Comparison of ENCODE assay signal across 8 cellular contexts in genomic region chr3:114454592-114455251, GRCh38.
DNase-seq lines count a peak whose midpoint lies in the region; ATAC-seq and TF ChIP-seq lines count a peak whose summit lies in the region.

No MANE protein-coding gene starts in this region.

- no peaks in the 10 kb centered on the region for H3K9me3 Mint-ChIP-seq in CD4-positive, alpha-beta T cell

- POLR2A ChIA-PET in CD4-positive, alpha-beta T cell (lab: Charles Lee), result no interaction called here

- H3K4me3 ChIP-seq in coronary artery, result peak overlapping the region; percentile 71
- no peak overlapping the region for H3K4me3 ChIP-seq in mucosa of descending colon

- H3K36me3 Mint-ChIP-seq in CD4-positive, alpha-beta T cell (ENCODE audit: low read depth), result no peaks in the 10 kb centered on the region

- intact Hi-C loops in mucosa of descending colon (cut with DNase I, micrococcal nuclease), result no loop called here
- intact Hi-C loops in CD4-positive, alpha-beta T cell (cut with DNase I, micrococcal nuclease), result no loop called here

- peaks cover 17% of the 10 kb centered on the region for H3K4me1 Mint-ChIP-seq in CD4-positive, alpha-beta T cell (ENCODE audit: low read depth)

- no peaks in the 10 kb centered on the region for H3K4me1 ChIP-seq in mucosa of descending colon (ENCODE audit: low read depth)

- peak; percentile 12 for ATAC-seq in mucosa of descending colon
- no peak for ATAC-seq in CD4-positive, alpha-beta T cell (ENCODE audit: poor library complexity)
- no peak for ATAC-seq in HG03039 (IDR thresholded peaks at IDR 0.05; ENCODE audit: unreplicated experiment)
- ATAC-seq in GM18909 (IDR thresholded peaks at IDR 0.05; ENCODE audit: poor library complexity, unreplicated experiment), result no peak

- H3K27me3 Mint-ChIP-seq in CD4-positive, alpha-beta T cell, result no peaks in the 10 kb centered on the region

- peak; percentile 95 for DNase-seq in DMS79 treated with DMSO at 0.1 percent for 48 hours (lab: John Stamatoyannopoulos, UW)
- peak; percentile 42 for DNase-seq in NCI-H1694 (lab: John Stamatoyannopoulos, UW)
- no peak for DNase-seq in coronary artery (ENCODE audit: low spot score)
- DNase-seq in mucosa of descending colon, result no peak
- no peak for DNase-seq in CD4-positive, alpha-beta T cell
- DNase-seq in effector CD4-positive, alpha-beta T cell, result no peak

- H3K36me3 ChIP-seq in mucosa of descending colon (ENCODE audit: low read depth), result no peaks in the 10 kb centered on the region

- no peaks in the 10 kb centered on the region for H3K9me3 ChIP-seq in mucosa of descending colon
- no peaks in the 10 kb centered on the region for H3K9me3 ChIP-seq in CD4-positive, alpha-beta T cell (ENCODE audit: control insufficient read depth, low read length)

- no peaks in the 10 kb centered on the region for H3K27me3 ChIP-seq in CD4-positive, alpha-beta T cell (ENCODE audit: control insufficient read depth, insufficient read depth, low read length)

- CTCF ChIA-PET in CD4-positive, alpha-beta T cell (lab: Charles Lee), result no interaction called here

- H3K27ac Mint-ChIP-seq in CD4-positive, alpha-beta T cell, result no peak overlapping the region

- H3K4me3 Mint-ChIP-seq in CD4-positive, alpha-beta T cell, result no peak overlapping the region

- H3K27ac ChIP-seq in coronary artery, result peak overlapping the region; percentile 34 to 64
- no peak overlapping the region for H3K27ac ChIP-seq in CD4-positive, alpha-beta T cell (ENCODE audit: low read depth, low read length)

- TF ChIP-seq CTCF in coronary artery (IDR thresholded peaks at IDR 0.05) (peak; percentile 93), mucosa of descending colon (IDR thresholded peaks at IDR 0.05) (no peak)
- TF ChIP-seq CTCF in CD4-positive, alpha-beta T cell (IDR thresholded peaks at IDR 0.05), result no peak

Comparison
In these comparisons a context has a peak if more than half of its experiments do, and no peak if none do; other contexts are left out.
1. DNase-seq: peak in DMS79 treated with DMSO at 0.1 percent for 48 hours (single experiment) and NCI-H1694 (single experiment); none in coronary artery (single experiment), mucosa of descending colon (0 of 3), CD4-positive, alpha-beta T cell (0 of 10) and effector CD4-positive, alpha-beta T cell (single experiment).